ENCODE assay signal across 8 cellular contexts in the genomic region with DNA sequence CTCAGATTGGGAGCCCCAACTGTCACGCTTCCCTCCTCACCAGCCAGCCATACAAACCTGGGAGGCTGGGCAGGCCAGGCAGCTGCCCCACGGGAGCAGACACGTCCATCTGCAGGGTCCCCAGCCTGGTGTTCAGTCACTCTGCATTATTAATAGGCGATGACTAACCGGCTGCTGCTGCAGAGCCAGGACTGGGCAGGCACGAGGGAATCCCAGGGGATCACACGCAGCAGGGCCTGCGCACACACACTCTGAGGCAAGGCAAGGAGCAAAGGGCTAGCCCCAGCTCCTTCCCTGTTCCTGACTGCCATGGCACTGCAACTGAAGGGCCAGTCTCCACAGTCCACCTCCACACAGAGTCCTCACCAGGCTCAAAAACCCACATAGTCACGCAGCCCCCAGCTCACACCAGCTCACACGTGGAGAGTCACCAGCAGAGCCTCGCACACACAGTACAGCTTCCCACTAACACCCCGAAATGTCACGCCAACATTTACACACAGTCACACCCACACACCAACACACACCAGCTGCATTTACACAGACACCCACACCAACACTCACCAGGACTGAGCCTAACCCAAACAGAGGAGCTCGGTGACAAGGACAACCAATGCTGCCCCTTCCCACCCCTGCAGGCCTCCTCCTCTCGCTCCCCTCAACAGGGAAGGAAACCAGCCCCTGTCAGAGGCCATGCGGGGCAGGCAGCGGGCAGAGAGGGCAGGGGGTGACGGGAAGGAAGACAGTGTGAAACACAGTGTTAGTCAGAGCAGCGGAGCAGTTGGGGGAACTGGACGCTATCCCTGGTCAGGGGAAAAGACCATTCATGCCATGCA. TPM values are rescaled to one million over a fixed set of nuclear protein-coding genes. Genes with fewer than 3 reads are reported as not detected.
DNase-seq lines count a peak whose midpoint lies in the region; ATAC-seq and TF ChIP-seq lines count a peak whose summit lies in the region.

No MANE protein-coding gene starts in this region.

- no peak for TF ChIP-seq CTCF in BE2C (IDR thresholded peaks at IDR 0.05; ENCODE audit: low read depth, low read length)
- TF ChIP-seq CTCF in NB4 (IDR thresholded peaks at IDR 0.05; ENCODE audit: low read depth, low read length) = no peak
- no peak for TF ChIP-seq CTCF in activated CD8-positive, alpha-beta T cell treated with anti-CD3 and anti-CD28 coated beads for 36 hours (IDR thresholded peaks at IDR 0.05)

- no peaks in the 10 kb centered on the region for H3K27me3 ChIP-seq in BE2C

- no peaks in the 10 kb centered on the region for H3K9me3 ChIP-seq in BE2C

- H3K4me3 Mint-ChIP-seq in activated CD8-positive, alpha-beta T cell treated with anti-CD3 and anti-CD28 coated beads for 36 hours = no peak overlapping the region

- H3K9me3 Mint-ChIP-seq in activated CD8-positive, alpha-beta T cell treated with anti-CD3 and anti-CD28 coated beads for 36 hours = no peaks in the 10 kb centered on the region

- no peaks in the 10 kb centered on the region for H3K36me3 Mint-ChIP-seq in activated CD8-positive, alpha-beta T cell treated with anti-CD3 and anti-CD28 coated beads for 36 hours (ENCODE audit: low read depth)

- POLR2A ChIA-PET in activated CD8-positive, alpha-beta T cell treated with anti-CD3 and anti-CD28 coated beads for 36 hours (lab: Charles Lee) = no interaction called here

- intact Hi-C loops in activated CD8-positive, alpha-beta T cell treated with anti-CD3 and anti-CD28 coated beads for 36 hours (cut with micrococcal nuclease) = no loop called here

- peak overlapping the region; percentile 9 for H3K27ac ChIP-seq in caudate nucleus (ENCODE audit: low read depth, low read length)

- TF ChIP-seq POLR2A in NB4 (IDR thresholded peaks at IDR 0.05; ENCODE audit: extremely low read depth, insufficient read length) = no peak

- H3K27me3 Mint-ChIP-seq in activated CD8-positive, alpha-beta T cell treated with anti-CD3 and anti-CD28 coated beads for 36 hours = peaks cover 28% of the 10 kb centered on the region

- no peak overlapping the region for H3K4me3 ChIP-seq in BE2C (ENCODE audit: low read depth, low read length)
- H3K4me3 ChIP-seq in NB4 (ENCODE audit: low read depth, low read length) = no peak overlapping the region

- ATAC-seq in GM18502 (IDR thresholded peaks at IDR 0.05; ENCODE audit: poor library complexity, unreplicated experiment) (no peak), HG03097 (IDR thresholded peaks at IDR 0.05; ENCODE audit: low FRiP score, unreplicated experiment) (no peak)
- ATAC-seq in activated CD8-positive, alpha-beta T cell treated with anti-CD3 and anti-CD28 coated beads for 36 hours = no peak

- DNase-seq in BE2C (peak; percentile 89), NB4 (ENCODE audit: low read depth) (peak; percentile 98), caudate nucleus (lab: John Stamatoyannopoulos, UW) (peak in 48 of 61 donors; percentile 9 to 78 (median 42)), middle frontal gyrus (ENCODE audit: extremely low spot score, low spot score) (peak; percentile 35), DMS53 treated with DMSO at 0.1 percent for 48 hours (lab: John Stamatoyannopoulos, UW; ENCODE audit: unreplicated experiment) (no peak)
- DNase-seq in activated CD8-positive, alpha-beta T cell treated with anti-CD3 and anti-CD28 coated beads for 36 hours = no peak

- H3K4me1 ChIP-seq in BE2C = peaks cover 12% of the 10 kb centered on the region

- CTCF ChIA-PET in activated CD8-positive, alpha-beta T cell treated with anti-CD3 and anti-CD28 coated beads for 36 hours (lab: Charles Lee) = interaction anchor here (1.0 to 1.5 kb wide), 4 partner anchors 13 to 67 kb away, joined by 4 to 6 read pairs (median 6); no protein-coding TSS in a partner anchor

- no peaks in the 10 kb centered on the region for H3K36me3 ChIP-seq in BE2C

- peaks cover 2% of the 10 kb centered on the region for H3K4me1 Mint-ChIP-seq in activated CD8-positive, alpha-beta T cell treated with anti-CD3 and anti-CD28 coated beads for 36 hours (ENCODE audit: low read depth)

- H3K27ac Mint-ChIP-seq in activated CD8-positive, alpha-beta T cell treated with anti-CD3 and anti-CD28 coated beads for 36 hours = no peak overlapping the region

RNA-seq across cellular contexts. Expression of a gene that starts 47.4 kb away (rescaled TPM):
- 40.8 TPM for polyA plus RNA-seq in BE2C (2012; ENCODE audit: insufficient read depth, insufficient read length, low read depth)
- total RNA-seq in activated CD8-positive, alpha-beta T cell treated with anti-CD3 and anti-CD28 coated beads for 36 hours = under 1 TPM; 0.07 to 0.22 TPM

Comparison
In these comparisons a context has a peak if more than half of its experiments do, and no peak if none do; other contexts are left out.
1. DNase-seq: peak in BE2C (single experiment), NB4 (single experiment), caudate nucleus (48 of 61) and middle frontal gyrus (single experiment); none in activated CD8-positive, alpha-beta T cell treated with anti-CD3 and anti-CD28 coated beads for 36 hours (single experiment) and DMS53 treated with DMSO at 0.1 percent for 48 hours (single experiment).